In genomic region chr18:58034370-58034769, GRCh38 we compare ENCODE assay signal across 20 cellular contexts. TPM values are rescaled to one million over a fixed set of nuclear protein-coding genes. Genes with fewer than 3 reads are reported as not detected.
DNase-seq lines count a peak whose midpoint lies in the region; ATAC-seq, FAIRE-seq and TF ChIP-seq lines count a peak whose summit lies in the region.
"Had no signal": no experiment of that assay in that cellular context is flagged by ENCODE, and none has a peak within 500 bp of the region (broad histone marks: within the 10 kb centered on the region; RNA-seq: fewer than 3 reads in every experiment).

No MANE protein-coding gene starts in this region.

- FAIRE-seq in HepG2 (lab: Jason Lieb, UNC) (no peak), frontal cortex (lab: Jason Lieb, UNC) (peak; percentile 3), urothelium cell line (lab: Jason Lieb, UNC) (no peak)
- FAIRE-seq: A204.1, G401.6, GM12891, GM19239 had no signal

- no peak overlapping the region for H3K4ac ChIP-seq in IMR-90 (ENCODE audit: low read depth, low read length)

- POLR2A ChIA-PET in HepG2 (lab: Yijun Ruan, JAX) (no interaction called here), IMR-90 (lab: Charles Lee; ENCODE audit: unreplicated experiment) (no interaction called here)

- H3K9me1 ChIP-seq in IMR-90 (ENCODE audit: insufficient read depth, low read length), result no peaks in the 10 kb centered on the region

- no peak overlapping the region for H3K56ac ChIP-seq in IMR-90 (ENCODE audit: extremely low read depth, insufficient read depth, low read length)

- no peak overlapping the region for H2BK15ac ChIP-seq in IMR-90 (ENCODE audit: low read depth, low read length)

- no peak for TF ChIP-seq EP300 in HepG2 (IDR thresholded peaks at IDR 0.05; ENCODE audit: low read depth in 2 of 2, low read length in 2 of 2)
- no peak for TF ChIP-seq EP300 in HepG2 (CRISPR knock-in tag; IDR thresholded peaks at IDR 0.05; ENCODE audit: borderline replicate concordance)

- H3K27me3 ChIP-seq in HepG2 (ENCODE audit: control insufficient read depth in 1 of 2, insufficient read depth in 2 of 2, low read length in 2 of 2) (no peaks in the 10 kb centered on the region), right lobe of liver (no peaks in the 10 kb centered on the region), IMR-90 (ENCODE audit: control insufficient read depth, insufficient read depth, low read length) (peaks cover 39% of the 10 kb centered on the region)
- H3K27me3 ChIP-seq: BLaER1 treated with 17β-estradiol and CSF1 and Interleukin-3, amounts not matched to agents 10 nM and 100 nM had no signal

- no peak overlapping the region for H2BK5ac ChIP-seq in IMR-90 (ENCODE audit: low read depth, low read length, poor library complexity, severe bottlenecking)

- no peak overlapping the region for H3K4me2 ChIP-seq in HepG2 (ENCODE audit: low read depth, low read length)
- no peak overlapping the region for H3K4me2 ChIP-seq in IMR-90 (ENCODE audit: low read depth, low read length)
- H3K4me2 ChIP-seq: BLaER1 treated with 17β-estradiol and CSF1 and Interleukin-3, amounts not matched to agents 10 nM and 100 nM had no signal

- no peak overlapping the region for H4K91ac ChIP-seq in IMR-90 (ENCODE audit: insufficient read depth, low read depth, low read length)

- H3K27ac ChIP-seq in HepG2 (ENCODE audit: extremely low read length, insufficient read depth, low read length), result no peak overlapping the region
- no peak overlapping the region for H3K27ac ChIP-seq in right lobe of liver
- H3K27ac ChIP-seq in IMR-90 (ENCODE audit: insufficient read depth, low read length), result no peak overlapping the region
- H3K27ac ChIP-seq: BLaER1 treated with 17β-estradiol and CSF1 and Interleukin-3, amounts not matched to agents 10 nM and 100 nM; C4-2B had no signal

- in situ Hi-C loops in HepG2 (cut with HindIII; ENCODE audit: extremely low pct_ligation_motif_present, low pct_unique_long_range_greater_than_20kb) (no loop called here), IMR-90 (cut with MboI; ENCODE audit: low sequenced_read_pairs) (no loop called here)

- H4K8ac ChIP-seq in IMR-90 (ENCODE audit: low read depth in 2 of 2, low read length in 2 of 2), result no peak overlapping the region

- intact Hi-C loops in HepG2 (cut with micrococcal nuclease; ENCODE audit: unreplicated experiment), result no loop called here
- intact Hi-C loops in right lobe of liver (cut with DNase I), result no loop called here
- intact Hi-C loops in IMR-90 (cut with micrococcal nuclease), result no loop called here

- H3K36me3 ChIP-seq in HepG2 (replicated peaks in 1 of 2; ENCODE audit: control insufficient read depth in 1 of 2, insufficient read depth in 2 of 2, low read length in 2 of 2) (no peaks in the 10 kb centered on the region), right lobe of liver (no peaks in the 10 kb centered on the region), IMR-90 (ENCODE audit: control insufficient read depth, insufficient read depth, low read length) (no peaks in the 10 kb centered on the region)
- H3K36me3 ChIP-seq: BLaER1 treated with 17β-estradiol and CSF1 and Interleukin-3, amounts not matched to agents 10 nM and 100 nM had no signal

- no peaks in the 10 kb centered on the region for H3K79me2 ChIP-seq in HepG2 (ENCODE audit: insufficient read depth, low read length)

- peaks cover 18% of the 10 kb centered on the region for H3K4me1 ChIP-seq in HepG2 (ENCODE audit: insufficient read depth, low read length)
- no peaks in the 10 kb centered on the region for H3K4me1 ChIP-seq in right lobe of liver
- no peaks in the 10 kb centered on the region for H3K4me1 ChIP-seq in IMR-90 (ENCODE audit: control insufficient read depth, insufficient read depth, low read length)
- H3K4me1 ChIP-seq: Caco-2 had no signal

- no peak overlapping the region for H3K18ac ChIP-seq in IMR-90 (ENCODE audit: low read depth, low read length)

- no peak overlapping the region for H3K14ac ChIP-seq in IMR-90 (replicated peaks; ENCODE audit: low read depth, low read length)

- H2BK20ac ChIP-seq in IMR-90 (ENCODE audit: low read depth, low read length), result no peak overlapping the region

- H3K9me3 ChIP-seq in HepG2 (ENCODE audit: low read length), result no peaks in the 10 kb centered on the region
- no peaks in the 10 kb centered on the region for H3K9me3 ChIP-seq in right lobe of liver
- no peaks in the 10 kb centered on the region for H3K9me3 ChIP-seq in IMR-90 (ENCODE audit: control insufficient read depth, insufficient read depth, low read length)
- H3K9me3 ChIP-seq: BLaER1 treated with 17β-estradiol and CSF1 and Interleukin-3, amounts not matched to agents 10 nM and 100 nM; Caco-2 had no signal

- H3K9ac ChIP-seq in HepG2 (ENCODE audit: insufficient read depth, low read depth, low read length) (no peak overlapping the region), IMR-90 (ENCODE audit: low read depth, low read length) (no peak overlapping the region)
- H3K9ac ChIP-seq: BLaER1 treated with 17β-estradiol and CSF1 and Interleukin-3, amounts not matched to agents 10 nM and 100 nM had no signal

- CTCF ChIA-PET in HepG2 (lab: Yijun Ruan, JAX; ENCODE audit: low intra/inter-chr PET ratio, low total read pairs) (no interaction called here), IMR-90 (lab: Yijun Ruan, JAX) (no interaction called here)

- DNase-seq in HepG2 (ENCODE audit: low spot score) (no peak), right lobe of liver (no peak), IMR-90 (no peak), frontal cortex (ENCODE audit: low spot score in 2 of 2) (no peak), urothelium cell line (ENCODE audit: low spot score) (no peak), GOT3 (lab: John Stamatoyannopoulos, UW) (no peak)
- DNase-seq: 8988T; AML-193; Caco-2; Calu3; CD4-positive, alpha-beta T cell; CD8-positive, alpha-beta T cell; DMS79 treated with DMSO at 0.1 percent for 48 hours; GF-D8 had no signal

- H3K4me3 ChIP-seq in HepG2 (replicated peaks in 1 of 3; ENCODE audit: insufficient read depth in 1 of 3, low read depth in 2 of 3, low read length in 3 of 3), result no peak overlapping the region
- no peak overlapping the region for H3K4me3 ChIP-seq in right lobe of liver
- H3K4me3 ChIP-seq in IMR-90 (ENCODE audit: insufficient read depth, low read depth, low read length), result no peak overlapping the region
- H3K4me3 ChIP-seq: BLaER1 treated with 17β-estradiol and CSF1 and Interleukin-3, amounts not matched to agents 10 nM and 100 nM had no signal

- no peak overlapping the region for H2BK120ac ChIP-seq in IMR-90 (ENCODE audit: low read depth, low read length)

- dilution Hi-C loops in IMR-90 (cut with HindIII; ENCODE audit: low sequenced_read_pairs, unreplicated experiment), result no loop called here

- WGBS in HepG2 (ENCODE audit: low lambda C conversion rate), result 95% methylated on average over 2 of the region's 2 CpGs
- WGBS in right lobe of liver (ENCODE audit: insufficient coverage, low coverage, low lambda C conversion rate, missing lambda C conversion rate), result 88% methylated on average over 2 of the region's 2 CpGs
- WGBS in IMR-90 (ENCODE audit: extremely low coverage in 2 of 2, insufficient read length in 1 of 2), 2 experiments, result no CpG with 5 or more reads among the region's 2 CpGs

- no peak overlapping the region for H3K23ac ChIP-seq in IMR-90 (ENCODE audit: low read depth, low read length)

- no peak for TF ChIP-seq CTCF in HepG2 (CRISPR knock-in tag; IDR thresholded peaks at IDR 0.05)
- no peak for TF ChIP-seq CTCF in right lobe of liver (IDR thresholded peaks at IDR 0.05)
- TF ChIP-seq CTCF in IMR-90 (conservative IDR thresholded peaks at IDR 0.05; ENCODE audit: low read depth, low read length), result no peak

- no TSS peak for BruUV-seq in HepG2 (replicated peaks; lab: Mats Ljungman, UMichigan)
- BruUV-seq in IMR-90 (replicated peaks; lab: Mats Ljungman, UMichigan), result no TSS peak

- H2AK5ac ChIP-seq in IMR-90 (ENCODE audit: low read depth, low read length), result no peak overlapping the region

- H3K79me1 ChIP-seq in IMR-90 (ENCODE audit: low read depth in 1 of 2, low read length in 2 of 2), result no peaks in the 10 kb centered on the region

- H2AFZ ChIP-seq in HepG2 (ENCODE audit: low read length) (no peak overlapping the region), IMR-90 (replicated peaks; ENCODE audit: low read length, poor library complexity) (no peak overlapping the region)

- H4K5ac ChIP-seq in IMR-90 (ENCODE audit: low read depth, low read length), result no peak overlapping the region

- ATAC-seq in HepG2, result no peak
- no peak for ATAC-seq in right lobe of liver
- no peak for ATAC-seq in IMR-90 (ENCODE audit: low read depth)
- ATAC-seq: CD8-positive, alpha-beta T cell had no signal

- H2AK9ac ChIP-seq in IMR-90 (replicated peaks; ENCODE audit: low read depth, low read length, poor library complexity), result no peak overlapping the region

- TF ChIP-seq RAD21 in HepG2 (CRISPR knock-in tag; IDR thresholded peaks at IDR 0.05), result no peak
- TF ChIP-seq RAD21 in IMR-90 (IDR thresholded peaks at IDR 0.05; ENCODE audit: low read length), result no peak

- no peak for TF ChIP-seq POLR2A in HepG2 (IDR thresholded peaks at IDR 0.05; ENCODE audit: insufficient read depth in 1 of 2, low read depth in 2 of 2, low read length in 2 of 2)
- no peak for TF ChIP-seq POLR2A in right lobe of liver (IDR thresholded peaks at IDR 0.05)
- TF ChIP-seq POLR2A in IMR-90 (IDR thresholded peaks at IDR 0.05; ENCODE audit: low read depth, low read length), result no peak

- H4K20me1 ChIP-seq in HepG2 (ENCODE audit: insufficient read depth, low read length), result no peaks in the 10 kb centered on the region
- H4K20me1 ChIP-seq in IMR-90 (ENCODE audit: insufficient read depth, low read length), result no peaks in the 10 kb centered on the region
- H4K20me1 ChIP-seq: BLaER1 treated with 17β-estradiol and CSF1 and Interleukin-3, amounts not matched to agents 10 nM and 100 nM had no signal

RNA-seq across cellular contexts. Expression of gene NEDD4L, which starts 9.7 kb away (rescaled TPM):
- total RNA-seq in HepG2 (2016; rRNA removed; fragmentation: Illumina TruSeq; extraction: Trizol), result 155 and 168 TPM in 2 replicates
- total RNA-seq in HepG2 (2016; cell fraction: cytosol; rRNA removed; fragmentation: Illumina TruSeq; extraction: Trizol; ENCODE audit: low read depth), result 227 and 244 TPM in 2 replicates
- 149 and 168 TPM in 2 replicates for total RNA-seq in HepG2 (2016; cell fraction: insoluble cytoplasmic fraction; rRNA removed; fragmentation: Illumina TruSeq; extraction: Trizol)
- 283 and 312 TPM in 2 replicates for total RNA-seq in HepG2 (2016; cell fraction: membrane; rRNA removed; fragmentation: Illumina TruSeq; extraction: Trizol)
- 149 and 177 TPM in 2 replicates for total RNA-seq in HepG2 (2016; cell fraction: nucleus; rRNA removed; fragmentation: Illumina TruSeq; extraction: Trizol)
- polyA plus RNA-seq in HepG2 (2011; rRNA removed), result 390 and 395 TPM in 2 replicates
- 327 and 388 TPM in 2 replicates for polyA plus RNA-seq in HepG2 (2011; cell fraction: cytosol; rRNA removed)
- polyA plus RNA-seq in HepG2 (2011; cell fraction: nucleus; rRNA removed), result 350 and 369 TPM in 2 replicates
- polyA plus RNA-seq in HepG2 (2012), result 315 and 342 TPM in 2 replicates
- polyA plus RNA-seq in HepG2 (2016; cell fraction: cytosol; fragmentation: Illumina TruSeq; extraction: Trizol; ENCODE audit: low read depth), result 321 and 361 TPM in 2 replicates
- polyA plus RNA-seq in HepG2 (2016; cell fraction: insoluble cytoplasmic fraction; fragmentation: Illumina TruSeq; extraction: Trizol; ENCODE audit: low read depth), result 177 and 180 TPM in 2 replicates
- polyA plus RNA-seq in HepG2 (2016; cell fraction: membrane; fragmentation: Illumina TruSeq; extraction: Trizol; ENCODE audit: low read depth), result 294 and 314 TPM in 2 replicates
- polyA plus RNA-seq in HepG2 (2016; cell fraction: nucleus; fragmentation: Illumina TruSeq; extraction: Trizol; ENCODE audit: insufficient read depth, low read depth), result 244 and 256 TPM in 2 replicates
- 51.4 and 283 TPM in 2 replicates for polyA minus RNA-seq in HepG2 (2011; rRNA and poly(A)+ RNA removed; ENCODE audit: low replicate concordance)
- 167 and 173 TPM in 2 replicates for polyA minus RNA-seq in HepG2 (2011; cell fraction: cytosol; rRNA and poly(A)+ RNA removed)
- 477 and 524 TPM in 2 replicates for polyA minus RNA-seq in HepG2 (2011; cell fraction: nucleus; rRNA and poly(A)+ RNA removed)
- 10 to 100 TPM; 21.5 to 41.0 (median 33.2) TPM for total RNA-seq in right lobe of liver
- total RNA-seq in IMR-90 (2012; rRNA removed), result 10.0 and 12.8 TPM in 2 replicates
- polyA plus RNA-seq in IMR-90 (2012; rRNA removed), result 10.8 and 10.9 TPM in 2 replicates
- 3.9 and 8.0 TPM in 2 replicates for polyA plus RNA-seq in IMR-90 (2012; cell fraction: cytosol; rRNA removed)
- 12.3 and 32.0 TPM in 2 replicates for polyA plus RNA-seq in IMR-90 (2012; cell fraction: nucleus; rRNA removed; ENCODE audit: low replicate concordance)
- total RNA-seq in frontal cortex, result 108 TPM
